1 cellular context compared by ENCODE assay signal in genomic region chr11:120324932-120325810, GRCh38.
TF ChIP-seq lines count a peak whose summit lies in the region.

Gene TLCD5 (plus strand): TSS chr11:120325299. CDS start chr11:120327442, 2,143 bp downstream.

TF ChIP-seq in HEK293, 187 proteins besides CTCF, POLR2A, EP300 and RAD21 (continued from another document and continues in another):
- TF ChIP-seq KLF16 (tag by site-specific recombination; IDR thresholded peaks at IDR 0.05), result 0 out of 2 replicates have a peak, but pooled peaks have one; percentile 16
- no peak; the same call in 1 of the 2 replicates for TF ChIP-seq GLIS1 (tag by site-specific recombination; IDR thresholded peaks at IDR 0.05)
- TF ChIP-seq ZBTB17 (tag by site-specific recombination; IDR thresholded peaks at IDR 0.05), result peak; percentile 93
- TF ChIP-seq ZBTB20 (tag by site-specific recombination; IDR thresholded peaks at IDR 0.05), result peak; percentile 81
- TF ChIP-seq OSR2 (tag by site-specific recombination; IDR thresholded peaks at IDR 0.05), result no peak
- TF ChIP-seq ZXDB (tag by site-specific recombination; IDR thresholded peaks at IDR 0.05), result no peak
- TF ChIP-seq SP3 (tag by site-specific recombination; IDR thresholded peaks at IDR 0.05), result peak; percentile 41; the same call in 1 of the 2 replicates
- TF ChIP-seq SCRT1 (tag by site-specific recombination; IDR thresholded peaks at IDR 0.05; ENCODE audit: borderline replicate concordance), result 0 out of 2 replicates have a peak, but pooled peaks have one; percentile 12
- TF ChIP-seq YY1 (tag by site-specific recombination; IDR thresholded peaks at IDR 0.05), result 0 out of 2 replicates have a peak, but pooled peaks have one; percentile 16
- 0 out of 2 replicates have a peak, but pooled peaks have one; percentile 17 for TF ChIP-seq ZNF76 (tag by site-specific recombination; IDR thresholded peaks at IDR 0.05; ENCODE audit: borderline replicate concordance, low read depth)
- TF ChIP-seq, protein P1, sequence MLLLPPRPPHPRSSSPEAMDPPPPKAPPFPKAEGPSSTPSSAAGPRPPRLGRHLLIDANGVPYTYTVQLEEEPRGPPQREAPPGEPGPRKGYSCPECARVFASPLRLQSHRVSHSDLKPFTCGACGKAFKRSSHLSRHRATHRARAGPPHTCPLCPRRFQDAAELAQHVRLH (tag by site-specific recombination; IDR thresholded peaks at IDR 0.05), result no peak
- no peak for TF ChIP-seq ZNF221 (tag by site-specific recombination; IDR thresholded peaks at IDR 0.05; ENCODE audit: borderline replicate concordance)
- no peak for TF ChIP-seq ZNF707 (tag by site-specific recombination; IDR thresholded peaks at IDR 0.05)
- 0 out of 2 replicates have a peak, but pooled peaks have one; percentile 35 for TF ChIP-seq SCRT2 (tag by site-specific recombination; IDR thresholded peaks at IDR 0.05)
- TF ChIP-seq ZNF324 (tag by site-specific recombination; IDR thresholded peaks at IDR 0.05), result no peak
- peak; percentile 74 for TF ChIP-seq ZEB2 (tag by site-specific recombination; IDR thresholded peaks at IDR 0.05)
- TF ChIP-seq GLI4 (tag by site-specific recombination; IDR thresholded peaks at IDR 0.05), result no peak
- TF ChIP-seq, protein P2, sequence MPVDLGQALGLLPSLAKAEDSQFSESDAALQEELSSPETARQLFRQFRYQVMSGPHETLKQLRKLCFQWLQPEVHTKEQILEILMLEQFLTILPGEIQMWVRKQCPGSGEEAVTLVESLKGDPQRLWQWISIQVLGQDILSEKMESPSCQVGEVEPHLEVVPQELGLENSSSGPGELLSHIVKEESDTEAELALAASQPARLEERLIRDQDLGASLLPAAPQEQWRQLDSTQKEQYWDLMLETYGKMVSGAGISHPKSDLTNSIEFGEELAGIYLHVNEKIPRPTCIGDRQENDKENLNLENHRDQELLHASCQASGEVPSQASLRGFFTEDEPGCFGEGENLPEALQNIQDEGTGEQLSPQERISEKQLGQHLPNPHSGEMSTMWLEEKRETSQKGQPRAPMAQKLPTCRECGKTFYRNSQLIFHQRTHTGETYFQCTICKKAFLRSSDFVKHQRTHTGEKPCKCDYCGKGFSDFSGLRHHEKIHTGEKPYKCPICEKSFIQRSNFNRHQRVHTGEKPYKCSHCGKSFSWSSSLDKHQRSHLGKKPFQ (tag by site-specific recombination; IDR thresholded peaks at IDR 0.05), result no peak
- no peak for TF ChIP-seq MYNN (tag by site-specific recombination; IDR thresholded peaks at IDR 0.05; ENCODE audit: borderline replicate concordance)
- TF ChIP-seq RBAK (tag by site-specific recombination; IDR thresholded peaks at IDR 0.05), result no peak
- no peak for TF ChIP-seq BCL11A (tag by site-specific recombination; IDR thresholded peaks at IDR 0.05; ENCODE audit: low read depth)
- peak; percentile 48 for TF ChIP-seq SP2 (tag by site-specific recombination; IDR thresholded peaks at IDR 0.05)
- TF ChIP-seq ZNF174 (tag by site-specific recombination; IDR thresholded peaks at IDR 0.05), result 0 out of 2 replicates have a peak, but pooled peaks have one; percentile 29
- 0 out of 2 replicates have a peak, but pooled peaks have one; percentile 16 for TF ChIP-seq ZNF24 (tag by site-specific recombination; IDR thresholded peaks at IDR 0.05)
- no peak for TF ChIP-seq ZNF544 (tag by site-specific recombination; IDR thresholded peaks at IDR 0.05)
- 0 out of 2 replicates have a peak, but pooled peaks have one; percentile 34 for TF ChIP-seq ZNF843 (tag by site-specific recombination; IDR thresholded peaks at IDR 0.05)
- TF ChIP-seq GLIS2 (tag by site-specific recombination; IDR thresholded peaks at IDR 0.05), result peak; percentile 56
- TF ChIP-seq, protein P3, sequence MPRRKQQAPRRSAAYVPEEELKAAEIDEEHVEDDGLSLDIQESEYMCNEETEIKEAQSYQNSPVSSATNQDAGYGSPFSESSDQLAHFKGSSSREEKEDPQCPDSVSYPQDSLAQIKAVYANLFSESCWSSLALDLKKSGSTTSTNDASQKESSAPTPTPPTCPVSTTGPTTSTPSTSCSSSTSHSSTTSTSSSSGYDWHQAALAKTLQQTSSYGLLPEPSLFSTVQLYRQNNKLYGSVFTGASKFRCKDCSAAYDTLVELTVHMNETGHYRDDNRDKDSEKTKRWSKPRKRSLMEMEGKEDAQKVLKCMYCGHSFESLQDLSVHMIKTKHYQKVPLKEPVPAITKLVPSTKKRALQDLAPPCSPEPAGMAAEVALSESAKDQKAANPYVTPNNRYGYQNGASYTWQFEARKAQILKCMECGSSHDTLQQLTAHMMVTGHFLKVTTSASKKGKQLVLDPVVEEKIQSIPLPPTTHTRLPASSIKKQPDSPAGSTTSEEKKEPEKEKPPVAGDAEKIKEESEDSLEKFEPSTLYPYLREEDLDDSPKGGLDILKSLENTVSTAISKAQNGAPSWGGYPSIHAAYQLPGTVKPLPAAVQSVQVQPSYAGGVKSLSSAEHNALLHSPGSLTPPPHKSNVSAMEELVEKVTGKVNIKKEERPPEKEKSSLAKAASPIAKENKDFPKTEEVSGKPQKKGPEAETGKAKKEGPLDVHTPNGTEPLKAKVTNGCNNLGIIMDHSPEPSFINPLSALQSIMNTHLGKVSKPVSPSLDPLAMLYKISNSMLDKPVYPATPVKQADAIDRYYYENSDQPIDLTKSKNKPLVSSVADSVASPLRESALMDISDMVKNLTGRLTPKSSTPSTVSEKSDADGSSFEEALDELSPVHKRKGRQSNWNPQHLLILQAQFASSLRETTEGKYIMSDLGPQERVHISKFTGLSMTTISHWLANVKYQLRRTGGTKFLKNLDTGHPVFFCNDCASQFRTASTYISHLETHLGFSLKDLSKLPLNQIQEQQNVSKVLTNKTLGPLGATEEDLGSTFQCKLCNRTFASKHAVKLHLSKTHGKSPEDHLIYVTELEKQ (tag by site-specific recombination; IDR thresholded peaks at IDR 0.05; ENCODE audit: borderline replicate concordance), result no peak
- TF ChIP-seq ZNF549 (tag by site-specific recombination; IDR thresholded peaks at IDR 0.05), result no peak
- no peak for TF ChIP-seq ZNF585B (tag by site-specific recombination; IDR thresholded peaks at IDR 0.05)
- no peak for TF ChIP-seq ZNF473 (tag by site-specific recombination; IDR thresholded peaks at IDR 0.05)
- TF ChIP-seq, protein P4, sequence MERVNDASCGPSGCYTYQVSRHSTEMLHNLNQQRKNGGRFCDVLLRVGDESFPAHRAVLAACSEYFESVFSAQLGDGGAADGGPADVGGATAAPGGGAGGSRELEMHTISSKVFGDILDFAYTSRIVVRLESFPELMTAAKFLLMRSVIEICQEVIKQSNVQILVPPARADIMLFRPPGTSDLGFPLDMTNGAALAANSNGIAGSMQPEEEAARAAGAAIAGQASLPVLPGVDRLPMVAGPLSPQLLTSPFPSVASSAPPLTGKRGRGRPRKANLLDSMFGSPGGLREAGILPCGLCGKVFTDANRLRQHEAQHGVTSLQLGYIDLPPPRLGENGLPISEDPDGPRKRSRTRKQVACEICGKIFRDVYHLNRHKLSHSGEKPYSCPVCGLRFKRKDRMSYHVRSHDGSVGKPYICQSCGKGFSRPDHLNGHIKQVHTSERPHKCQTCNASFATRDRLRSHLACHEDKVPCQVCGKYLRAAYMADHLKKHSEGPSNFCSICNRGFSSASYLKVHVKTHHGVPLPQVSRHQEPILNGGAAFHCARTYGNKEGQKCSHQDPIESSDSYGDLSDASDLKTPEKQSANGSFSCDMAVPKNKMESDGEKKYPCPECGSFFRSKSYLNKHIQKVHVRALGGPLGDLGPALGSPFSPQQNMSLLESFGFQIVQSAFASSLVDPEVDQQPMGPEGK (tag by site-specific recombination; IDR thresholded peaks at IDR 0.05), result peak; percentile 95
- no peak for TF ChIP-seq ZNF19 (tag by site-specific recombination; IDR thresholded peaks at IDR 0.05; ENCODE audit: low read depth)
- TF ChIP-seq, protein P5, sequence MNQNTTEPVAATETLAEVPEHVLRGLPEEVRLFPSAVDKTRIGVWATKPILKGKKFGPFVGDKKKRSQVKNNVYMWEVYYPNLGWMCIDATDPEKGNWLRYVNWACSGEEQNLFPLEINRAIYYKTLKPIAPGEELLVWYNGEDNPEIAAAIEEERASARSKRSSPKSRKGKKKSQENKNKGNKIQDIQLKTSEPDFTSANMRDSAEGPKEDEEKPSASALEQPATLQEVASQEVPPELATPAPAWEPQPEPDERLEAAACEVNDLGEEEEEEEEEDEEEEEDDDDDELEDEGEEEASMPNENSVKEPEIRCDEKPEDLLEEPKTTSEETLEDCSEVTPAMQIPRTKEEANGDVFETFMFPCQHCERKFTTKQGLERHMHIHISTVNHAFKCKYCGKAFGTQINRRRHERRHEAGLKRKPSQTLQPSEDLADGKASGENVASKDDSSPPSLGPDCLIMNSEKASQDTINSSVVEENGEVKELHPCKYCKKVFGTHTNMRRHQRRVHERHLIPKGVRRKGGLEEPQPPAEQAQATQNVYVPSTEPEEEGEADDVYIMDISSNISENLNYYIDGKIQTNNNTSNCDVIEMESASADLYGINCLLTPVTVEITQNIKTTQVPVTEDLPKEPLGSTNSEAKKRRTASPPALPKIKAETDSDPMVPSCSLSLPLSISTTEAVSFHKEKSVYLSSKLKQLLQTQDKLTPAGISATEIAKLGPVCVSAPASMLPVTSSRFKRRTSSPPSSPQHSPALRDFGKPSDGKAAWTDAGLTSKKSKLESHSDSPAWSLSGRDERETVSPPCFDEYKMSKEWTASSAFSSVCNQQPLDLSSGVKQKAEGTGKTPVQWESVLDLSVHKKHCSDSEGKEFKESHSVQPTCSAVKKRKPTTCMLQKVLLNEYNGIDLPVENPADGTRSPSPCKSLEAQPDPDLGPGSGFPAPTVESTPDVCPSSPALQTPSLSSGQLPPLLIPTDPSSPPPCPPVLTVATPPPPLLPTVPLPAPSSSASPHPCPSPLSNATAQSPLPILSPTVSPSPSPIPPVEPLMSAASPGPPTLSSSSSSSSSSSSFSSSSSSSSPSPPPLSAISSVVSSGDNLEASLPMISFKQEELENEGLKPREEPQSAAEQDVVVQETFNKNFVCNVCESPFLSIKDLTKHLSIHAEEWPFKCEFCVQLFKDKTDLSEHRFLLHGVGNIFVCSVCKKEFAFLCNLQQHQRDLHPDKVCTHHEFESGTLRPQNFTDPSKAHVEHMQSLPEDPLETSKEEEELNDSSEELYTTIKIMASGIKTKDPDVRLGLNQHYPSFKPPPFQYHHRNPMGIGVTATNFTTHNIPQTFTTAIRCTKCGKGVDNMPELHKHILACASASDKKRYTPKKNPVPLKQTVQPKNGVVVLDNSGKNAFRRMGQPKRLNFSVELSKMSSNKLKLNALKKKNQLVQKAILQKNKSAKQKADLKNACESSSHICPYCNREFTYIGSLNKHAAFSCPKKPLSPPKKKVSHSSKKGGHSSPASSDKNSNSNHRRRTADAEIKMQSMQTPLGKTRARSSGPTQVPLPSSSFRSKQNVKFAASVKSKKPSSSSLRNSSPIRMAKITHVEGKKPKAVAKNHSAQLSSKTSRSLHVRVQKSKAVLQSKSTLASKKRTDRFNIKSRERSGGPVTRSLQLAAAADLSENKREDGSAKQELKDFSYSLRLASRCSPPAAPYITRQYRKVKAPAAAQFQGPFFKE (tag by site-specific recombination; IDR thresholded peaks at IDR 0.05; ENCODE audit: borderline replicate concordance), result no peak
- TF ChIP-seq TRIM28 (IDR thresholded peaks at IDR 0.05; ENCODE audit: borderline replicate concordance, low read length), result 0 out of 2 replicates have a peak, but pooled peaks have one; percentile 47
- no peak for TF ChIP-seq ZNF670 (tag by site-specific recombination; IDR thresholded peaks at IDR 0.05; ENCODE audit: low read depth)
- no peak for TF ChIP-seq ZNF302 (tag by site-specific recombination; IDR thresholded peaks at IDR 0.05; ENCODE audit: low read depth)
- 0 out of 2 replicates have a peak, but pooled peaks have one; percentile 19 for TF ChIP-seq EGR2 (tag by site-specific recombination; IDR thresholded peaks at IDR 0.05; ENCODE audit: low read depth)
- TF ChIP-seq ZNF830 (tag by site-specific recombination; IDR thresholded peaks at IDR 0.05; ENCODE audit: low read depth), result no peak
- TF ChIP-seq ZNF704 (tag by site-specific recombination; IDR thresholded peaks at IDR 0.05), result no peak
- TF ChIP-seq ZNF239 (tag by site-specific recombination; IDR thresholded peaks at IDR 0.05), result no peak
- TF ChIP-seq, protein P6, sequence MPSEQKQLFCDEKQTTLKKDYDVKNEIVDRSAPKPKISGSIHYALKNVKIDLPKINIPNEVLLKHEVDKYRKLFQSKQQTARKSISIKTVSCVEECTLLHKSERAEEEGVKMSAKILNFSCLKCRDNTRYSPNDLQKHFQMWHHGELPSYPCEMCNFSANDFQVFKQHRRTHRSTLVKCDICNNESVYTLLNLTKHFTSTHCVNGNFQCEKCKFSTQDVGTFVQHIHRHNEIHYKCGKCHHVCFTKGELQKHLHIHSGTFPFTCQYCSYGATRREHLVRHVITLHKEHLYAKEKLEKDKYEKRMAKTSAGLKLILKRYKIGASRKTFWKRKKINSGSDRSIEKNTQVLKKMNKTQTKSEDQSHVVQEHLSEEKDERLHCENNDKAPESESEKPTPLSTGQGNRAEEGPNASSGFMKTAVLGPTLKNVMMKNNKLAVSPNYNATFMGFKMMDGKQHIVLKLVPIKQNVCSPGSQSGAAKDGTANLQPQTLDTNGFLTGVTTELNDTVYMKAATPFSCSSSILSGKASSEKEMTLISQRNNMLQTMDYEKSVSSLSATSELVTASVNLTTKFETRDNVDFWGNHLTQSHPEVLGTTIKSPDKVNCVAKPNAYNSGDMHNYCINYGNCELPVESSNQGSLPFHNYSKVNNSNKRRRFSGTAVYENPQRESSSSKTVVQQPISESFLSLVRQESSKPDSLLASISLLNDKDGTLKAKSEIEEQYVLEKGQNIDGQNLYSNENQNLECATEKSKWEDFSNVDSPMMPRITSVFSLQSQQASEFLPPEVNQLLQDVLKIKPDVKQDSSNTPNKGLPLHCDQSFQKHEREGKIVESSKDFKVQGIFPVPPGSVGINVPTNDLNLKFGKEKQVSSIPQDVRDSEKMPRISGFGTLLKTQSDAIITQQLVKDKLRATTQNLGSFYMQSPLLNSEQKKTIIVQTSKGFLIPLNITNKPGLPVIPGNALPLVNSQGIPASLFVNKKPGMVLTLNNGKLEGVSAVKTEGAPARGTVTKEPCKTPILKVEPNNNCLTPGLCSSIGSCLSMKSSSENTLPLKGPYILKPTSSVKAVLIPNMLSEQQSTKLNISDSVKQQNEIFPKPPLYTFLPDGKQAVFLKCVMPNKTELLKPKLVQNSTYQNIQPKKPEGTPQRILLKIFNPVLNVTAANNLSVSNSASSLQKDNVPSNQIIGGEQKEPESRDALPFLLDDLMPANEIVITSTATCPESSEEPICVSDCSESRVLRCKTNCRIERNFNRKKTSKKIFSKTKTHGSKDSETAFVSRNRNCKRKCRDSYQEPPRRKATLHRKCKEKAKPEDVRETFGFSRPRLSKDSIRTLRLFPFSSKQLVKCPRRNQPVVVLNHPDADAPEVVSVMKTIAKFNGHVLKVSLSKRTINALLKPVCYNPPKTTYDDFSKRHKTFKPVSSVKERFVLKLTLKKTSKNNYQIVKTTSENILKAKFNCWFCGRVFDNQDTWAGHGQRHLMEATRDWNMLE (tag by site-specific recombination; conservative IDR thresholded peaks at IDR 0.05; ENCODE audit: low read depth), result no peak
- TF ChIP-seq ZNF132 (tag by site-specific recombination; IDR thresholded peaks at IDR 0.05; ENCODE audit: borderline replicate concordance), result no peak
- TF ChIP-seq ZNF664 (tag by site-specific recombination; IDR thresholded peaks at IDR 0.05), result peak; percentile 61
- peak; percentile 40 for TF ChIP-seq ZFHX2 (tag by site-specific recombination; conservative IDR thresholded peaks at IDR 0.05)
